In the genomic region with DNA sequence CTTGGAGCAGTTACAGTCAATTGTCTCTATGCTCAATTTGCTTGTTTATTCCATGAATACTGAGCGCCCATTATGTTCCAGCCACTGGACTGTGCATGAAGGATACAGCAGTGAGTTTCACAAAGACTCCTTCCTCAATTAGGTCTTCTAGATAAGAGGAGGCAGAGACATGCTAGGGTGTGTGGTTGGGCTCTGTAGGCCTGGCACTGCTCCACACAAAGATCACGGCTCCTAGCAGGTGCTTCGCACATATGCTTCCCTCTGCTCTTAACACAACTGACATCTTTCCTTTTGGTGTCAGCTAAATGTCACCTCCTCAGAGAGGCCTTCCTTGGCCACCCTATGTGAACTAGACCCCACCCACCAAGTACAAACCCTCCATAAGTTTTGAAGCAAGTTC, we compare ENCODE assay signal across 16 cellular contexts. TPM values are rescaled to one million over a fixed set of nuclear protein-coding genes. Genes with fewer than 3 reads are reported as not detected.
DNase-seq lines count a peak whose midpoint lies in the region; ATAC-seq and TF ChIP-seq lines count a peak whose summit lies in the region.
"Had no signal": no experiment of that assay in that cellular context is flagged by ENCODE, and none has a peak within 500 bp of the region (broad histone marks: within the 10 kb centered on the region; RNA-seq: fewer than 3 reads in every experiment).

No MANE protein-coding gene starts in this region.

- H3K9me3 ChIP-seq in HEK293 (ENCODE audit: control insufficient read depth, insufficient read depth, low read depth, low read length) (no peaks in the 10 kb centered on the region), right lobe of liver (no peaks in the 10 kb centered on the region)
- H3K9me3 ChIP-seq in naive thymus-derived CD4-positive, alpha-beta T cell (ENCODE audit: control insufficient read depth in 2 of 3, low read length in 3 of 3): no peaks in the 10 kb centered on the region
- no peaks in the 10 kb centered on the region for H3K9me3 ChIP-seq in CD4-positive, alpha-beta memory T cell (ENCODE audit: control insufficient read depth in 1 of 2, low read length in 2 of 2)
- H3K9me3 ChIP-seq: A549, Caco-2 had no signal

- no peaks in the 10 kb centered on the region for H3K36me3 ChIP-seq in HEK293 (ENCODE audit: control insufficient read depth in 2 of 2, insufficient read depth in 1 of 2, low read length in 2 of 2)
- no peaks in the 10 kb centered on the region for H3K36me3 ChIP-seq in naive thymus-derived CD4-positive, alpha-beta T cell (ENCODE audit: control insufficient read depth in 2 of 3, insufficient read depth in 3 of 3, low read length in 3 of 3)
- H3K36me3 ChIP-seq in CD4-positive, alpha-beta memory T cell (ENCODE audit: insufficient read depth, low read length): no peaks in the 10 kb centered on the region
- no peaks in the 10 kb centered on the region for H3K36me3 ChIP-seq in right lobe of liver

- H3K27me3 ChIP-seq in naive thymus-derived CD4-positive, alpha-beta T cell (ENCODE audit: control insufficient read depth in 2 of 2, insufficient read depth in 2 of 2, low read length in 2 of 2): no peaks in the 10 kb centered on the region
- H3K27me3 ChIP-seq in CD4-positive, alpha-beta memory T cell (ENCODE audit: insufficient read depth, low read length): no peaks in the 10 kb centered on the region
- no peaks in the 10 kb centered on the region for H3K27me3 ChIP-seq in right lobe of liver

- H3K4me3 Mint-ChIP-seq in naive thymus-derived CD4-positive, alpha-beta T cell: no peak overlapping the region
- H3K4me3 Mint-ChIP-seq in CD4-positive, alpha-beta memory T cell: no peak overlapping the region
- H3K4me3 Mint-ChIP-seq: CD14-positive monocyte; CD8-positive, alpha-beta memory T cell; GM23338 had no signal

- no peak for TF ChIP-seq POLR2A in right lobe of liver (IDR thresholded peaks at IDR 0.05)

- TF ChIP-seq CTCF in HEK293 (tag by site-specific recombination; IDR thresholded peaks at IDR 0.05) (no peak), right lobe of liver (IDR thresholded peaks at IDR 0.05) (no peak)

- H3K36me3 Mint-ChIP-seq in naive thymus-derived CD4-positive, alpha-beta T cell: no peaks in the 10 kb centered on the region
- no peaks in the 10 kb centered on the region for H3K36me3 Mint-ChIP-seq in CD4-positive, alpha-beta memory T cell
- H3K36me3 Mint-ChIP-seq: CD14-positive monocyte; CD8-positive, alpha-beta memory T cell had no signal

- peak; percentile 37 for DNase-seq in OCI-M1 (lab: John Stamatoyannopoulos, UW)
- DNase-seq in globus pallidus (ENCODE audit: low spot score): peak; percentile 24
- DNase-seq in naive thymus-derived CD4-positive, alpha-beta T cell: no peak
- no peak for DNase-seq in CD4-positive, alpha-beta memory T cell
- no peak for DNase-seq in right lobe of liver
- DNase-seq in NCI-H446 treated with DMSO at 0.1 percent for 48 hours (lab: John Stamatoyannopoulos, UW): no peak
- DNase-seq: Caco-2; CD8-positive, alpha-beta memory T cell; H7 had no signal

- peaks cover 0 to 1% (median 0%) of the 10 kb centered on the region in 11 donors for H3K9me3 Mint-ChIP-seq in naive thymus-derived CD4-positive, alpha-beta T cell
- no peaks in the 10 kb centered on the region for H3K9me3 Mint-ChIP-seq in CD4-positive, alpha-beta memory T cell
- H3K9me3 Mint-ChIP-seq: CD14-positive monocyte; CD8-positive, alpha-beta memory T cell; GM23338 had no signal

- no peak overlapping the region for H3K27ac Mint-ChIP-seq in naive thymus-derived CD4-positive, alpha-beta T cell
- no peak overlapping the region for H3K27ac Mint-ChIP-seq in CD4-positive, alpha-beta memory T cell
- H3K27ac Mint-ChIP-seq: CD14-positive monocyte, GM23338 had no signal

- H3K27ac ChIP-seq in HEK293 (ENCODE audit: extremely low read depth, low read depth, low read length) (no peak overlapping the region), right lobe of liver (no peak overlapping the region)
- no peak overlapping the region for H3K27ac ChIP-seq in naive thymus-derived CD4-positive, alpha-beta T cell (ENCODE audit: low read depth, low read length)
- H3K27ac ChIP-seq in CD4-positive, alpha-beta memory T cell (ENCODE audit: low read depth, low read length): no peak overlapping the region
- H3K27ac ChIP-seq: A549, HL-60 had no signal

- peak; percentile 32 for ATAC-seq in naive thymus-derived CD4-positive, alpha-beta T cell
- ATAC-seq in right lobe of liver (no peak), HG03175 (IDR thresholded peaks at IDR 0.05; ENCODE audit: unreplicated experiment) (no peak)
- ATAC-seq: A549, GM12878, GM23338 had no signal

- no peak overlapping the region for H3K4me3 ChIP-seq in HEK293 (ENCODE audit: low read depth, low read length)
- no peak overlapping the region for H3K4me3 ChIP-seq in naive thymus-derived CD4-positive, alpha-beta T cell (ENCODE audit: low read length)
- no peak overlapping the region for H3K4me3 ChIP-seq in CD4-positive, alpha-beta memory T cell (ENCODE audit: low read length in 2 of 2)
- H3K4me3 ChIP-seq in right lobe of liver: no peak overlapping the region
- H3K4me3 ChIP-seq: A549, GM12878, GM23338 had no signal

- H3K27me3 Mint-ChIP-seq in naive thymus-derived CD4-positive, alpha-beta T cell: peaks cover 0 to 21% (median 0%) of the 10 kb centered on the region in 5 donors
- peaks cover 4 to 5% of the 10 kb centered on the region in 2 donors for H3K27me3 Mint-ChIP-seq in CD4-positive, alpha-beta memory T cell

- H3K4me1 ChIP-seq in HEK293 (ENCODE audit: control insufficient read depth, insufficient read depth, low read length) (no peaks in the 10 kb centered on the region), right lobe of liver (no peaks in the 10 kb centered on the region)
- no peaks in the 10 kb centered on the region for H3K4me1 ChIP-seq in naive thymus-derived CD4-positive, alpha-beta T cell (ENCODE audit: control insufficient read depth in 2 of 2, insufficient read depth in 2 of 2, low read length in 2 of 2)
- H3K4me1 ChIP-seq in CD4-positive, alpha-beta memory T cell (ENCODE audit: insufficient read depth, low read length): no peaks in the 10 kb centered on the region
- H3K4me1 ChIP-seq: A549, Caco-2 had no signal

- WGBS in right lobe of liver (ENCODE audit: insufficient coverage, low coverage, low lambda C conversion rate, missing lambda C conversion rate): 66% methylated on average over 3 of the region's 3 CpGs

- POLR2A ChIA-PET in HEK293 (lab: Yijun Ruan, JAX): no interaction called here
- POLR2A ChIA-PET in naive thymus-derived CD4-positive, alpha-beta T cell (lab: Charles Lee): no interaction called here
- POLR2A ChIA-PET in CD4-positive, alpha-beta memory T cell (lab: Charles Lee; ENCODE audit: partially characterized antibody): no interaction called here

- H3K4me1 Mint-ChIP-seq in naive thymus-derived CD4-positive, alpha-beta T cell: peaks cover 0 to 4% (median 0%) of the 10 kb centered on the region in 7 donors
- no peaks in the 10 kb centered on the region for H3K4me1 Mint-ChIP-seq in CD4-positive, alpha-beta memory T cell
- H3K4me1 Mint-ChIP-seq: CD8-positive, alpha-beta memory T cell had no signal

- CTCF ChIA-PET in HEK293 (lab: Yijun Ruan, JAX): interaction anchor here (0.6 to 2.2 kb wide), 3 partner anchors 13 to 163 kb away, joined by 4 to 13 read pairs (median 11); no protein-coding TSS in a partner anchor
- CTCF ChIA-PET in naive thymus-derived CD4-positive, alpha-beta T cell (lab: Charles Lee): interaction anchor here (0.5 to 4.0 kb wide), 3 partner anchors 141 to 164 kb away, joined by 3 to 63 read pairs (median 3); no protein-coding TSS in a partner anchor
- CTCF ChIA-PET in CD4-positive, alpha-beta memory T cell (lab: Charles Lee; ENCODE audit: partially characterized antibody): interaction anchor here (2.1 to 7.9 kb wide), 3 partner anchors 10 to 668 kb away, joined by 6 to 175 read pairs (median 8); no protein-coding TSS in a partner anchor

- intact Hi-C loops in naive thymus-derived CD4-positive, alpha-beta T cell (cut with micrococcal nuclease): no loop called here
- intact Hi-C loops in CD4-positive, alpha-beta memory T cell (cut with micrococcal nuclease): no loop called here
- intact Hi-C loops in right lobe of liver (cut with DNase I): no loop called here

TF ChIP-seq in HEK293, 187 proteins besides CTCF, POLR2A, EP300 and RAD21:
- TF ChIP-seq ZNF449 (tag by site-specific recombination; IDR thresholded peaks at IDR 0.05) (peak; percentile 73), OSR2 (tag by site-specific recombination; IDR thresholded peaks at IDR 0.05) (no peak)
TF ChIP-seq in HEK293: peak in this region for 1.

RNA-seq across cellular contexts. Expression of gene IL12B, which starts 10.9 kb away (rescaled TPM):
- not detected for total RNA-seq in naive thymus-derived CD4-positive, alpha-beta T cell
- not detected for polyA plus RNA-seq in naive thymus-derived CD4-positive, alpha-beta T cell
- not detected for total RNA-seq in CD4-positive, alpha-beta memory T cell
- not detected for polyA plus RNA-seq in CD4-positive, alpha-beta memory T cell
- not detected for total RNA-seq in right lobe of liver
- total RNA-seq: Caco-2; CD8-positive, alpha-beta memory T cell; GM23338; H7 had no signal
- polyA plus RNA-seq: CD14-positive monocyte; CD8-positive, alpha-beta memory T cell; GM23338 had no signal

RNA-seq across cellular contexts. Expression of gene UBLCP1, which starts 56.3 kb away (rescaled TPM):
- total RNA-seq in naive thymus-derived CD4-positive, alpha-beta T cell: 10 to 100 TPM; 18.2 to 30.9 (median 30.2) TPM
- 10 to 100 TPM; 57.1 to 62.2 TPM for polyA plus RNA-seq in naive thymus-derived CD4-positive, alpha-beta T cell
- total RNA-seq in CD4-positive, alpha-beta memory T cell: 10 to 100 TPM; 31.6 to 33.4 TPM
- polyA plus RNA-seq in CD4-positive, alpha-beta memory T cell: 10 to 100 TPM; 51.5 to 62.0 TPM
- 10 to 100 TPM in 1 of 6 experiments, 1 to 10 TPM in 5; 5.5 to 13.8 (median 8.1) TPM for total RNA-seq in right lobe of liver

Comparison
In these comparisons a context has a peak if more than half of its experiments do, and no peak if none do; other contexts are left out.
1. DNase-seq: peak in OCI-M1 (single experiment) and globus pallidus (single experiment); none in naive thymus-derived CD4-positive, alpha-beta T cell (0 of 9), CD4-positive, alpha-beta memory T cell (0 of 5), right lobe of liver (0 of 3) and NCI-H446 treated with DMSO at 0.1 percent for 48 hours (single experiment).